8 cellular contexts compared by ENCODE assay signal in the genomic region with DNA sequence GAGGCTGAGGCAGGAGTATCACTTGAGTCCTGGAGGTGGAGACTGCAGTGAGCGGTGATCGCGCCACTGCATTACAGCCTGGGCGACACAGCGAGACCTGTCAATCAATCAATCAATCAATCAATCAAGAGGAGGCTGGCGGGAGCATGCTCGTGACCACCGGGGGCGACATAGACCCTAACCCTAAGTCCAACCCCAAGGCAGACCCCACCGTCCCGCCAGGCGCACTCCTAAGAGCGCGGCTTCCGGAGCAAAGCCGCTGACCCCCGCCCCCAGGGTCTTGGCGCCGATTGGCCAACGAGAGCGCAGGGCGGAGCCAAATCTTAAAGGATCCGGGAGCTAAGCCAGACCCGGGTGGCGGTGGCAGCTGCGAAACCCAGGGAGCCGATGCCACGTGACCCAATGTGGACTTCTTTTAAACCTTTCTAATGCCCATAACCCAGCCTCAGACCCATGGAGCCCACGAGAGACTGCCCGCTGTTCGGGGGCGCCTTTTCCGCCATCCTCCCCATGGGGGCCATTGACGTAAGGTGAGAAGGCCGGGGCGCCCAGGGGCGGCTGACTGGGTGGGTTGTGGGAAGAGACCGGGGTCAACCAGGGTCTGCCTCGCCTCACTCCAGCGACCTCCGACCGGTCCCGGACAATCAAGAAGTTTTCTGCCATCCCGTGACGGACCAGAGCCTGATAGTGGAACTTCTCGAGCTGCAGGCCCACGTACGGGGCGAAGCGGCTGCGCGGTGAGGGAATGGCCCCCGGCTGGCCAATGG. TPM values are rescaled to one million over a fixed set of nuclear protein-coding genes. Genes with fewer than 3 reads are reported as not detected.
DNase-seq lines count a peak whose midpoint lies in the region; ATAC-seq and TF ChIP-seq lines count a peak whose summit lies in the region.

A gene with protein sequence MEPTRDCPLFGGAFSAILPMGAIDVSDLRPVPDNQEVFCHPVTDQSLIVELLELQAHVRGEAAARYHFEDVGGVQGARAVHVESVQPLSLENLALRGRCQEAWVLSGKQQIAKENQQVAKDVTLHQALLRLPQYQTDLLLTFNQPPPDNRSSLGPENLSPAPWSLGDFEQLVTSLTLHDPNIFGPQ (plus strand): TSS at position 335 of the 767 bp plus-strand sequence. CDS start 119 bp downstream, at position 454.

- in situ Hi-C loops in mammary epithelial cell (cut with MboI; ENCODE audit: low sequenced_read_pairs in 2 of 2): no loop called here

- peak within 1 kb of the TSS; percentile 74 for H3K9ac ChIP-seq in mammary epithelial cell (ENCODE audit: insufficient read depth, low read length)
- H3K9ac ChIP-seq in smooth muscle cell (ENCODE audit: low read depth): peak within 1 kb of the TSS; percentile 84

- H3K4me1 ChIP-seq in mammary epithelial cell (ENCODE audit: insufficient read depth, low read length): peaks cover 12% of the 10 kb centered on the region
- H3K4me1 ChIP-seq in smooth muscle cell (ENCODE audit: low read depth): peaks cover 4% of the 10 kb centered on the region

- H3K27me3 ChIP-seq in mammary epithelial cell (ENCODE audit: insufficient read depth, low read length) (no peaks in the 10 kb centered on the region), smooth muscle cell (ENCODE audit: low read depth) (no peaks in the 10 kb centered on the region)

- H4K20me1 ChIP-seq in mammary epithelial cell (ENCODE audit: insufficient read depth, low read length) (no peaks in the 10 kb centered on the region), smooth muscle cell (ENCODE audit: low read depth) (no peaks in the 10 kb centered on the region)

- H3K36me3 ChIP-seq in mammary epithelial cell (ENCODE audit: insufficient read depth, low read length) (no peaks in the 10 kb centered on the region), smooth muscle cell (ENCODE audit: low read depth) (no peaks in the 10 kb centered on the region)

- peak; percentile 77 for DNase-seq in SIG-M5 treated with dmso at 0.1 percent for 504 hours (lab: John Stamatoyannopoulos, UW; ENCODE audit: unreplicated experiment)
- DNase-seq in SIG-M5 (lab: John Stamatoyannopoulos, UW): no peak
- DNase-seq in NCI-H2171 (lab: John Stamatoyannopoulos, UW): peak; percentile 87
- DNase-seq in mammary epithelial cell: peak; percentile 72
- peak; percentile 98 for DNase-seq in iPS-NIHi7 (ENCODE audit: extremely low spot score)
- DNase-seq in smooth muscle cell (lab: John Stamatoyannopoulos, UW; ENCODE audit: unreplicated experiment): peak; percentile 67

- no peaks in the 10 kb centered on the region for H3F3A ChIP-seq in smooth muscle cell (ENCODE audit: low read depth)

- TF ChIP-seq CTCF in WI38 (IDR thresholded peaks at IDR 0.05; ENCODE audit: low read depth, low read length) (no peak), mammary epithelial cell (conservative IDR thresholded peaks at IDR 0.05 in 1 of 2, IDR thresholded peaks at IDR 0.05 in 1 of 2; ENCODE audit: extremely low read depth in 1 of 2, insufficient read depth in 1 of 2, low read depth in 1 of 2, low read length in 2 of 2) (no peak), smooth muscle cell (IDR thresholded peaks at IDR 0.05; ENCODE audit: borderline replicate concordance, insufficient read depth, poor library complexity, severe bottlenecking) (no peak)

- ATAC-seq in HG03045 (IDR thresholded peaks at IDR 0.05; ENCODE audit: unreplicated experiment): peak; percentile 79

- H3K27ac ChIP-seq in mammary epithelial cell (ENCODE audit: insufficient read depth, low read depth, low read length) (peak within 1 kb of the TSS; percentile 62), smooth muscle cell (ENCODE audit: low read depth) (peak within 1 kb of the TSS; percentile 71)

- H3K4me2 ChIP-seq in mammary epithelial cell (ENCODE audit: insufficient read depth, low read depth, low read length) (peak within 1 kb of the TSS; percentile 97), smooth muscle cell (peak within 1 kb of the TSS; percentile 88)

- H3K79me2 ChIP-seq in mammary epithelial cell (ENCODE audit: insufficient read depth, low read length) (peaks cover 8% of the 10 kb centered on the region), smooth muscle cell (ENCODE audit: low read depth) (peaks cover 7% of the 10 kb centered on the region)

- H2AFZ ChIP-seq in mammary epithelial cell (ENCODE audit: low read depth, low read length) (peak within 1 kb of the TSS; percentile 99), smooth muscle cell (ENCODE audit: low read depth) (peak within 1 kb of the TSS; percentile 96)

- no TSS peak for BruUV-seq in mammary epithelial cell (replicated peaks; lab: Mats Ljungman, UMichigan)

- H3K9me3 ChIP-seq in mammary epithelial cell (replicated peaks; ENCODE audit: insufficient read depth, low read length) (no peaks in the 10 kb centered on the region), smooth muscle cell (replicated peaks; ENCODE audit: low read depth) (no peaks in the 10 kb centered on the region)

- CTCF ChIA-PET in mammary epithelial cell (lab: Charles Lee; ENCODE audit: low non-redundant PET): interaction anchor here (0.6 to 0.8 kb wide), 2 partner anchors 39 to 450 kb away, joined by 3 read pairs; a partner anchor contains a TSS

- peak within 1 kb of the TSS; percentile 80 for H3K4me3 ChIP-seq in WI38 (ENCODE audit: low read depth, low read length)
- peak within 1 kb of the TSS; percentile 70 to 80 (median 76) for H3K4me3 ChIP-seq in mammary epithelial cell (replicated peaks in 1 of 3; ENCODE audit: insufficient read depth in 1 of 3, low read depth in 2 of 3, low read length in 3 of 3)
- peak within 1 kb of the TSS; percentile 88 for H3K4me3 ChIP-seq in smooth muscle cell

- dilution Hi-C loops in mammary epithelial cell (cut with HindIII; ENCODE audit: low sequenced_read_pairs): no loop called here

- under 1% methylated on average over 23 of the region's 53 CpGs for WGBS in mammary epithelial cell (ENCODE audit: low coverage, missing lambda C conversion rate)
- under 1% methylated on average over 53 of the region's 53 CpGs for WGBS in smooth muscle cell (ENCODE audit: low lambda C conversion rate)

- intact Hi-C loops in mammary epithelial cell (cut with micrococcal nuclease): loop anchor here (5.0 kb wide), 1 partner anchor 36 kb away; no protein-coding TSS in a partner anchor

RNA-seq across cellular contexts. Expression of the gene that starts here (rescaled TPM):
- total RNA-seq in mammary epithelial cell (10 to 100 TPM; 11.3 to 25.4 TPM), smooth muscle cell (10.1 and 13.4 TPM in 2 replicates)
- polyA plus RNA-seq in mammary epithelial cell (35.5 TPM), smooth muscle cell (36.0 and 44.9 TPM in 2 replicates)
- 14.8 TPM for polyA minus RNA-seq in mammary epithelial cell
